ENCODE assay signal across 29 cellular contexts in the genomic region with DNA sequence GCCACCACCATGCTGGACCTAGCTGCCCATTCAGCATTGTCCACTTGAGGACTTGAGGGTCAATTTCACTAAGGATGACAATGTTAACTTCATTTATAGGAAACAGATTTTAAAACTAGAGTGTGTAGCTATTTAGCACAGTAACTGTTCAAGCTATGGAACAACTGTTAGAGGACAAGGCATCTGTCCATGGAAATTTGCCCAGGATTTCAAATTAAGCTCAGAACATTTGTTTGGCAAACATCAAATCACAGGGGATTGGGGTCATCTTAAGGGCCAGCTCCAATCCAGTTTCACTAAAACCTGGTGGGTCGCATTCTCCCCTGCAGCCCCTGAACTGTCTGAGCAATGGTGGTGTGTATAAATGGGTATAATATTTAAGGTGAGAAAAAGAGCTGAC. TPM values are rescaled to one million over a fixed set of nuclear protein-coding genes. Genes with fewer than 3 reads are reported as not detected.
"Had no signal": no experiment of that assay in that cellular context is flagged by ENCODE, and none has a peak within 500 bp of the region (broad histone marks: within the 10 kb centered on the region; RNA-seq: fewer than 3 reads in every experiment).

No MANE protein-coding gene starts in this region.

- H3K36me3 ChIP-seq: esophagus muscularis mucosa, gastroesophageal sphincter, heart left ventricle, neural progenitor cell, stomach, thyroid gland, vagina had no signal

- ATAC-seq: foreskin keratinocyte; gastroesophageal sphincter; heart left ventricle; left lobe of liver; sciatic nerve; stimulated activated effector memory CD8-positive, alpha-beta T cell treated with anti-CD3 and anti-CD28 coated beads, Interleukin-12 subunit alpha, Interleukin-12 subunit beta, amount 100 ng/mL, for 72 hours had no signal

- DNase-seq: effector CD8-positive, alpha-beta T cell; endodermal cell; foreskin keratinocyte; heart left ventricle; kidney; naive B cell; stimulated activated CD4-positive, alpha-beta T cell treated with anti-CD3 and anti-CD28 coated beads, Interleukin-2, amount 100 ng/mL, for 24 hours; stimulated activated CD4-positive, alpha-beta T cell treated with anti-CD3 and anti-CD28 coated beads, Interleukin-4, amount 100 ng/mL, for 24 hours; stimulated activated naive CD4-positive, alpha-beta T cell treated with Interleukin-2 at 50 U/mL for 16 hours; stomach; thyroid gland; trophoblast cell had no signal

- H3K27me3 ChIP-seq: esophagus muscularis mucosa, gastroesophageal sphincter, heart left ventricle, hepatocyte, neural progenitor cell, stomach, thyroid gland, vagina had no signal

- H3K4me3 ChIP-seq: esophagus muscularis mucosa, gastroesophageal sphincter, heart left ventricle, hepatocyte, lung, neural progenitor cell, stomach, thyroid gland, vagina had no signal

RNA-seq across cellular contexts. Expression of a gene that starts 36.2 kb away (rescaled TPM):
- total RNA-seq: fibroblast of lung; foreskin keratinocyte; heart left ventricle; kidney; left lobe of liver; liver; lung; natural killer cell treated with Interleukin-12 subunit alpha and Interleukin-12 subunit beta and Interleukin-15 and Interleukin-18, amount 100 ng/mL, for 72 hours; osteoblast; progenitor cell of endocrine pancreas; subcutaneous adipose tissue; temporal lobe; thyroid gland; ureter; vagina had no signal
- polyA plus RNA-seq: fibroblast of lung, foreskin keratinocyte, heart left ventricle, liver, lung had no signal
